In genomic region chr12:64222011-64222765, GRCh38 we compare ENCODE assay signal across 8 cellular contexts. TPM values are rescaled to one million over a fixed set of nuclear protein-coding genes. Genes with fewer than 3 reads are reported as not detected.
A peak's percentile ranks its signal among the peaks of the same experiment; 100 is the strongest.
DNase-seq lines count a peak whose midpoint lies in the region; ATAC-seq and TF ChIP-seq lines count a peak whose summit lies in the region.

TSS of gene KICS2 (minus strand) at chr12:64222296. CDS start at chr12:64222237, 59 bp downstream.

- H3K4me1 ChIP-seq in left ventricle myocardium inferior, result peaks cover 19% of the 10 kb centered on the region

- H3K27me3 ChIP-seq in left ventricle myocardium inferior (ENCODE audit: low read depth), result no peaks in the 10 kb centered on the region

- intact Hi-C loops in left ventricle myocardium inferior (cut with micrococcal nuclease), result no loop called here

- H3K4me1 Mint-ChIP-seq in T-cell, result peaks cover 38 to 48% (median 39%) of the 10 kb centered on the region in 3 donors
- peaks cover 24% of the 10 kb centered on the region for H3K4me1 Mint-ChIP-seq in progenitor cell of endocrine pancreas (ENCODE audit: low read depth)

- peak within 1 kb of the TSS; percentile 95 for H3K4me3 ChIP-seq in left ventricle myocardium inferior

- TF ChIP-seq CTCF in GM13977 (IDR thresholded peaks at IDR 0.05; ENCODE audit: extremely low read depth, insufficient read depth, missing control alignments) (no peak), left ventricle myocardium inferior (IDR thresholded peaks at IDR 0.05; ENCODE audit: borderline replicate concordance) (peak; percentile 9), progenitor cell of endocrine pancreas (IDR thresholded peaks at IDR 0.05; ENCODE audit: unreplicated experiment) (no peak)

- POLR2A ChIA-PET in T-cell (lab: Charles Lee), result interaction anchor here (0.5 to 1.1 kb wide), 4 partner anchors 444 to 1619 kb away, joined by 3 read pairs; no protein-coding TSS in a partner anchor

- H3K9me3 Mint-ChIP-seq in T-cell (no peaks in the 10 kb centered on the region), progenitor cell of endocrine pancreas (ENCODE audit: low read depth) (no peaks in the 10 kb centered on the region)

- in situ Hi-C loops in GM13977 (cut with MboI; ENCODE audit: low pct_unique_long_range_greater_than_20kb, low sequenced_read_pairs, unreplicated experiment), result no loop called here

- H3K4me3 Mint-ChIP-seq in T-cell (peak within 1 kb of the TSS; percentile 85 to 96 (median 93)), progenitor cell of endocrine pancreas (ENCODE audit: low read depth) (peak within 1 kb of the TSS; percentile 86)

- H3K27ac ChIP-seq in left ventricle myocardium inferior (replicated peaks), result peak within 1 kb of the TSS; percentile 94

- CTCF ChIA-PET in T-cell (lab: Charles Lee), result interaction anchor here in 1 of 2 donors (0.8 kb wide), 1 partner anchor 575 kb away, joined by 9 read pairs; no protein-coding TSS in a partner anchor

- H3K36me3 Mint-ChIP-seq in T-cell (no peaks in the 10 kb centered on the region), progenitor cell of endocrine pancreas (ENCODE audit: insufficient read depth) (no peaks in the 10 kb centered on the region)

- peaks cover 6 to 7% of the 10 kb centered on the region in 2 donors for H3K27me3 Mint-ChIP-seq in T-cell
- no peaks in the 10 kb centered on the region for H3K27me3 Mint-ChIP-seq in progenitor cell of endocrine pancreas

- ATAC-seq in HG02870 (IDR thresholded peaks at IDR 0.05; ENCODE audit: unreplicated experiment) (peak; percentile 93), T-cell (replicated peaks in 1 of 4) (peak; percentile 91 to 93 (median 92))

- DNase-seq in GM13977 (ENCODE audit: low spot score), result peak; percentile 87
- DNase-seq in NCI-H146 (lab: John Stamatoyannopoulos, UW), result peak; percentile 90
- DNase-seq in T-cell, result peak; percentile 83 to 93 (median 89)
- peak; percentile 92 for DNase-seq in amniotic epithelial cell (ENCODE audit: low read depth)
- DNase-seq in left ventricle myocardium inferior, result peak; percentile 93
- peak; percentile 78 for DNase-seq in progenitor cell of endocrine pancreas (ENCODE audit: low spot score, unreplicated experiment)
- DNase-seq in ureter (ENCODE audit: low spot score), result peak; percentile 94

- H3K9me3 ChIP-seq in left ventricle myocardium inferior (replicated peaks), result no peaks in the 10 kb centered on the region

- peak within 1 kb of the TSS; percentile 93 to 96 for H3K27ac Mint-ChIP-seq in T-cell
- H3K27ac Mint-ChIP-seq in progenitor cell of endocrine pancreas, result peak within 1 kb of the TSS; percentile 97

- no peaks in the 10 kb centered on the region for H3K36me3 ChIP-seq in left ventricle myocardium inferior

RNA-seq across cellular contexts. Expression of gene KICS2, which starts in this region (rescaled TPM):
- total RNA-seq in T-cell (10 to 100 TPM; 18.8 to 24.6 (median 20.0) TPM), left ventricle myocardium inferior (3.5 TPM), progenitor cell of endocrine pancreas (6.3 and 6.4 TPM in 2 replicates), ureter (17.2 TPM)

Comparison
In these comparisons a context has a peak if more than half of its experiments do, and no peak if none do; other contexts are left out.
1. Peak in every context shown above with its lines: DNase-seq, ATAC-seq, H3K4me3 ChIP-seq and H3K27ac ChIP-seq.